ENCODE assay signal across 1 cellular context in the genomic region with DNA sequence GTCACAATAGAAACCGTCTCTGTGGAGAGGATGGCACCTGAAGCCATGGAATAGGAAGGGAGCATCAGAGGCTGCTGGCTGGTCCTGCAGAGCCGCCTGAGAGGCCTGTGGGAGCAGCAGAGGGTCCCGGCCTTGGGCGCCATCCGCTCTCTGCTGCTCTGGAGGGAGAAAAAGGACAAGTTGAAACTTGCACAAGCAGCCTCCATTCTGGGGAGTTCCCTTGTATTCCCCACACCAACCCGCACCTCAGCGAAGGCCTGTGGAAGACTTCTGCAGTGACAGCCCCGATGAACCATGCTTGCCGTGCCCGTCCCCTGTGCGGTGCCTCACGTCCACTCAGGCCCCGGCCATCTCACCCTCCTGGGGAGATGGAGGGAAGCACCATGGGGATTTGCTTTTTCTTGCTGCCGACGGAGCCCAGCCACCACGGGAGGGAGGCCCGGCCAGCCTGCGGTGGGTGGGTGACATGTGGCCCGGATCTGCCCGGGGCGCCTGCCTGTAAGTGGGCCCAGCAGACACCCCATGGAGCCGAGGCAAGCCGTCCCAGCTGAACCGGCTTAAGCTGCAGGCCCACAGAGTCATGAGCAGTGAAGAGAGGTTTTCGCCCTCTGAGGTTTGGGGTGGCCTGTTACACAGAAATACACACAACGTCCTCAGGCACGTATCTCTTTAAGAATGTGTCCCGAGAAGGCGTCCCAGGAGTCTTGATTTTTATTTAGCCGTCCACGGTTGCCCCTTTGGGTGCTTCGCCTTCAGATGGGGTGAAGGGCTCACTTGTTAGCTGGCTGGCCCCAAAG.
TF ChIP-seq lines count a peak whose summit lies in the region.

No MANE protein-coding gene starts in this region.

TF ChIP-seq in H1, 55 proteins besides CTCF, POLR2A, EP300 and RAD21:
- TF ChIP-seq BRCA1 (IDR thresholded peaks at IDR 0.05; ENCODE audit: low read depth, low read length) (no peak), SRF (IDR thresholded peaks at IDR 0.05; ENCODE audit: low read depth, low read length) (no peak), SUZ12 (IDR thresholded peaks at IDR 0.05; ENCODE audit: low read length) (no peak), EZH2 (IDR thresholded peaks at IDR 0.05; ENCODE audit: low read depth, low read length, severe bottlenecking) (no peak), JUND (IDR thresholded peaks at IDR 0.05; ENCODE audit: low read length) (no peak), TCF12 (IDR thresholded peaks at IDR 0.05; ENCODE audit: low read depth, low read length) (no peak)
